Comparison of ENCODE assay signal across 8 cellular contexts in the genomic region with DNA sequence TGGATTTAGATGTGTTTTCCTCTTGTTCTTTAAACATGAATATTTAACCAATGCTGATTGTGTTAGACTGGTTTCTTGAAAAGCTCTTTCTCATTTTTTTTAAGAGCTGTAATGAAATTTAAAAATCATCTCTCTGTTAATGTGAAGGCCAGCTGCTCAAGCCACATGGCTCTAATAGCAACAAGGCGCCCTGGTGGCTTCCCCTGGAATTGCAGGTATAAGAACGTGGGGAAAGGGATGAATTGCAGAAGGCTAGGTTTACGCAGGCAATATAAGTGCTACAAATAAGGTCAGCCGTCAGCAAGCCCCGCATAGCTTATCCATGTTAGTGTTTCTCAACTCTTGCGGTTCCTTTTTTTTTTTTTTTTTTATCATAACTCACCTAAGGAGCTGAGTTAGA.
DNase-seq lines count a peak whose midpoint lies in the region; ATAC-seq, FAIRE-seq and TF ChIP-seq lines count a peak whose summit lies in the region.

No MANE protein-coding gene starts in this region.

- no peak for DNase-seq in AG10803 (ENCODE audit: low read depth)
- DNase-seq in GM13977 (ENCODE audit: low spot score), result peak; percentile 10
- DNase-seq in MM.1S, result no peak
- peak; percentile 22 to 49 for DNase-seq in erythroblast (lab: John Stamatoyannopoulos, UW)
- DNase-seq in urothelium cell line (ENCODE audit: low spot score), result peak; percentile 16
- DNase-seq in middle frontal gyrus (ENCODE audit: extremely low spot score, low spot score), result no peak
- DNase-seq in dedifferentiated amniotic fluid mesenchymal stem cell (ENCODE audit: extremely low spot score), result no peak

- H3K36me3 ChIP-seq in MM.1S (replicated peaks; ENCODE audit: insufficient read depth, low read length), result no peaks in the 10 kb centered on the region

- no peak overlapping the region for H2AFZ ChIP-seq in MM.1S (ENCODE audit: low read length)

- no peak overlapping the region for H3K9ac ChIP-seq in MM.1S (ENCODE audit: low read length)

- no peak overlapping the region for H3K4me2 ChIP-seq in MM.1S (ENCODE audit: low read depth, low read length)

- H3K4me1 ChIP-seq in MM.1S (ENCODE audit: low read length), result no peaks in the 10 kb centered on the region

- TF ChIP-seq POLR2A in erythroblast (IDR thresholded peaks at IDR 0.05; ENCODE audit: low read length), result no peak

- no peaks in the 10 kb centered on the region for H4K20me1 ChIP-seq in MM.1S (ENCODE audit: insufficient read depth, low read length)

- no peak for FAIRE-seq in urothelium cell line (lab: Jason Lieb, UNC)

- TF ChIP-seq CTCF in AG10803 (conservative IDR thresholded peaks at IDR 0.05; ENCODE audit: low read length) (peak; percentile 41), GM13977 (IDR thresholded peaks at IDR 0.05; ENCODE audit: extremely low read depth, insufficient read depth, missing control alignments) (peak; percentile 66), MM.1S (IDR thresholded peaks at IDR 0.05; ENCODE audit: low read length) (peak; percentile 57)

- H3K4me3 ChIP-seq in AG10803 (ENCODE audit: low read length), result no peak overlapping the region
- H3K4me3 ChIP-seq in MM.1S (ENCODE audit: low read length), result no peak overlapping the region

- H3K27me3 ChIP-seq in MM.1S (replicated peaks; ENCODE audit: insufficient read depth, low read length), result no peaks in the 10 kb centered on the region

- H3K9me3 ChIP-seq in MM.1S (replicated peaks; ENCODE audit: insufficient read depth, low read length), result no peaks in the 10 kb centered on the region

- no peaks in the 10 kb centered on the region for H3K9me2 ChIP-seq in MM.1S (replicated peaks; ENCODE audit: insufficient read depth, low read length)

- no peak for ATAC-seq in HG03521 (IDR thresholded peaks at IDR 0.05; ENCODE audit: unreplicated experiment)

- no peaks in the 10 kb centered on the region for H3K79me2 ChIP-seq in MM.1S (ENCODE audit: low read length)

- no peak overlapping the region for H3K27ac ChIP-seq in MM.1S (ENCODE audit: low read length)

- in situ Hi-C loops in GM13977 (cut with MboI; ENCODE audit: low pct_unique_long_range_greater_than_20kb, low sequenced_read_pairs, unreplicated experiment), result loop anchor here (25.0 kb wide), 1 partner anchor 254 kb away; no protein-coding TSS in a partner anchor

- no peaks in the 10 kb centered on the region for H3F3A ChIP-seq in MM.1S (ENCODE audit: insufficient read depth, low read length)

Comparison
In these comparisons a context has a peak if more than half of its experiments do, and no peak if none do; other contexts are left out.
1. DNase-seq: peak in GM13977 (single experiment), erythroblast (2 of 2) and urothelium cell line (single experiment); none in AG10803 (single experiment), MM.1S (single experiment), middle frontal gyrus (single experiment) and dedifferentiated amniotic fluid mesenchymal stem cell (single experiment).
2. Peak in every context shown above with its lines, with median percentiles within 50 percentile points of each other: CTCF ChIP-seq.